In the genomic region with DNA sequence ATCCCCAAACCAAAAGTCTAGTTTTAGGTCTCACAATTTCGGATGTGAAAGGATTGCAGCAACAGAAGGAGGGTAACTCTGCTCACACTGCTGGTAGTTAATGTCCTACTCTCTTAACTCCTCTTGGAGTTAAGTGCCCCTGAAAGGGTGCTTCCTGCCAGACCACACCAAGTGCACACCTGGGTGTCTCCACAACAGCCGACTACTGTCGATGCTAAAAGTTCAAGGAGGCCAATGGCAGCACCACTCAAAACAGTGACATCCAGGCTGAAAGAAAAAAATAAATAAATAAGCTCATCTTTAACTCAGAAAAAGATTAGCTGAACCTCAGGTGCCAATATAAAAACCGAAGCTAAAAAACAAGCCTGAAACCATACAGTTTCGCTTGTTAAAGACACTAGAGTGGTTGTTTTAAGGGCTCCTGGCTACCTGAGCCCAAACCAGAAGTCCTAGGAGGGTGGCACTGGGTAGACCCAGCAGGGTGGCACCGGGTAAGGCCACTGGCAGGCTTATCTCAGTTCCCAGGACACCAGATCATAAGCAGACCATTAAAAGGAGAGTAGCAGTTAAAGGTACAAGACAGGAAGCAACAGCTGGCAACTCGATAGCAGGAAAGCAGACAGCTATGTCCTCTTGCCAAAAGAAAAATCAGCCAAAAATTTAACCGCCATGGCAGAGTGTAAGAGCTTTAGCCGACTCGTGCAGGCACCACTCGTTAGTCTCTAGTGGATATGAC, we compare ENCODE assay signal across 9 cellular contexts. TPM values are rescaled to one million over a fixed set of nuclear protein-coding genes. Genes with fewer than 3 reads are reported as not detected.
DNase-seq lines count a peak whose midpoint lies in the region; ATAC-seq and TF ChIP-seq lines count a peak whose summit lies in the region.
"Had no signal": no experiment of that assay in that cellular context is flagged by ENCODE, and none has a peak within 500 bp of the region (broad histone marks: within the 10 kb centered on the region; RNA-seq: fewer than 3 reads in every experiment).

No MANE protein-coding gene starts in this region.

- H3K27me3 ChIP-seq in DND-41 (ENCODE audit: insufficient read depth, low read length, poor library complexity): no peaks in the 10 kb centered on the region
- H3K27me3 ChIP-seq: ovary had no signal

- ATAC-seq in DND-41 (ENCODE audit: insufficient read depth, low read depth) (peak; percentile 53), GM21576 (IDR thresholded peaks at IDR 0.05; ENCODE audit: unreplicated experiment) (no peak), HG02840 (IDR thresholded peaks at IDR 0.05; ENCODE audit: low FRiP score, unreplicated experiment) (no peak), HG02642 (IDR thresholded peaks at IDR 0.05; ENCODE audit: poor library complexity, unreplicated experiment) (no peak)
- peak; percentile 4 to 7 for ATAC-seq in natural killer cell treated with Interleukin-12 subunit alpha and Interleukin-12 subunit beta and Interleukin-15 and Interleukin-18, amount 100 ng/mL, for 72 hours

- H3K27me3 Mint-ChIP-seq in brain: no peaks in the 10 kb centered on the region
- no peaks in the 10 kb centered on the region for H3K27me3 Mint-ChIP-seq in natural killer cell treated with Interleukin-12 subunit alpha and Interleukin-12 subunit beta and Interleukin-15 and Interleukin-18, amount 100 ng/mL, for 72 hours

- H3K4me1 Mint-ChIP-seq in brain: peaks cover 99% of the 10 kb centered on the region
- peaks cover 83 to 88% of the 10 kb centered on the region in 2 donors for H3K4me1 Mint-ChIP-seq in natural killer cell treated with Interleukin-12 subunit alpha and Interleukin-12 subunit beta and Interleukin-15 and Interleukin-18, amount 100 ng/mL, for 72 hours (ENCODE audit: low read depth in 2 of 2)

- peaks cover 31% of the 10 kb centered on the region for H3K36me3 ChIP-seq in DND-41 (ENCODE audit: insufficient read depth, low read length)
- H3K36me3 ChIP-seq: ovary had no signal

- H3K9ac ChIP-seq in DND-41 (ENCODE audit: low read depth, low read length): no peak overlapping the region

- peak overlapping the region; percentile 37 for H3K27ac ChIP-seq in DND-41 (ENCODE audit: low read length)

- no peak for TF ChIP-seq CTCF in DND-41 (IDR thresholded peaks at IDR 0.05; ENCODE audit: borderline replicate concordance, extremely low read depth, low read length, poor library complexity, severe bottlenecking)
- TF ChIP-seq CTCF in brain (conservative IDR thresholded peaks at IDR 0.05): no peak

- H3K36me3 Mint-ChIP-seq in brain: peaks cover 30% of the 10 kb centered on the region
- peaks cover 4% of the 10 kb centered on the region for H3K36me3 Mint-ChIP-seq in natural killer cell treated with Interleukin-12 subunit alpha and Interleukin-12 subunit beta and Interleukin-15 and Interleukin-18, amount 100 ng/mL, for 72 hours

- no peak overlapping the region for H2AFZ ChIP-seq in DND-41 (ENCODE audit: low read depth, low read length)

- peaks cover 84% of the 10 kb centered on the region for H3K4me1 ChIP-seq in DND-41 (ENCODE audit: insufficient read depth, low read length)

- H3K9me3 Mint-ChIP-seq in brain: peaks cover 0 to 2% (median 0%) of the 10 kb centered on the region in 5 experiments
- no peaks in the 10 kb centered on the region for H3K9me3 Mint-ChIP-seq in natural killer cell treated with Interleukin-12 subunit alpha and Interleukin-12 subunit beta and Interleukin-15 and Interleukin-18, amount 100 ng/mL, for 72 hours

- H3K4me3 Mint-ChIP-seq in brain: peak overlapping the region in 4 of 5 experiments; percentile 35 to 58 (median 43)
- H3K4me3 Mint-ChIP-seq in natural killer cell treated with Interleukin-12 subunit alpha and Interleukin-12 subunit beta and Interleukin-15 and Interleukin-18, amount 100 ng/mL, for 72 hours: peak overlapping the region; percentile 72

- H3K79me2 ChIP-seq in DND-41 (ENCODE audit: insufficient read depth, low read length): peaks cover 99% of the 10 kb centered on the region

- H3K4me2 ChIP-seq in DND-41 (ENCODE audit: insufficient read depth, low read length): no peak overlapping the region

- no peak overlapping the region for H3K4me3 ChIP-seq in DND-41 (ENCODE audit: low read depth in 1 of 2, low read length in 2 of 2)
- H3K4me3 ChIP-seq: ovary had no signal

- H3K27ac Mint-ChIP-seq in brain: peak overlapping the region in 4 of 5 experiments; percentile 53 to 84 (median 64)
- peak overlapping the region; percentile 46 to 88 for H3K27ac Mint-ChIP-seq in natural killer cell treated with Interleukin-12 subunit alpha and Interleukin-12 subunit beta and Interleukin-15 and Interleukin-18, amount 100 ng/mL, for 72 hours

- DNase-seq in DND-41 (peak; percentile 49), LHCN-M2 (ENCODE audit: low read depth) (peak; percentile 38)
- no peak for DNase-seq in natural killer cell treated with Interleukin-12 subunit alpha and Interleukin-12 subunit beta and Interleukin-15 and Interleukin-18, amount 100 ng/mL, for 72 hours (ENCODE audit: low spot score)
- DNase-seq in stimulated activated CD4-positive, alpha-beta T cell treated with anti-CD3 and anti-CD28 coated beads, Interleukin-4, amount 100 ng/mL, for 1 hour: no peak
- DNase-seq: ovary had no signal

- H3K9me3 ChIP-seq in DND-41 (ENCODE audit: insufficient read depth, low read length, severe bottlenecking): no peaks in the 10 kb centered on the region
- H3K9me3 ChIP-seq: ovary had no signal

- H4K20me1 ChIP-seq in DND-41 (ENCODE audit: insufficient read depth, low read length): peaks cover 96% of the 10 kb centered on the region

RNA-seq across cellular contexts. Expression of a gene that starts 39.3 kb away (rescaled TPM):
- total RNA-seq in LHCN-M2 (2014; rRNA removed): 15.6 and 18.3 TPM in 2 replicates
- polyA plus RNA-seq in LHCN-M2 (2012): 36.5 TPM
- polyA plus RNA-seq in brain (ENCODE audit: insufficient read depth, low read depth, low replicate concordance): 46.0 TPM
- total RNA-seq in natural killer cell treated with Interleukin-12 subunit alpha and Interleukin-12 subunit beta and Interleukin-15 and Interleukin-18, amount 100 ng/mL, for 72 hours: 100 to 1,000 TPM; 111 to 161 TPM

Comparison
In these comparisons a context has a peak if more than half of its experiments do, and no peak if none do; other contexts are left out.
1. ATAC-seq: peak in DND-41 (single experiment) and natural killer cell treated with Interleukin-12 subunit alpha and Interleukin-12 subunit beta and Interleukin-15 and Interleukin-18, amount 100 ng/mL, for 72 hours (2 of 2); none in GM21576 (single experiment), HG02840 (single experiment) and HG02642 (single experiment).
2. DNase-seq: peak in DND-41 (single experiment) and LHCN-M2 (single experiment); none in natural killer cell treated with Interleukin-12 subunit alpha and Interleukin-12 subunit beta and Interleukin-15 and Interleukin-18, amount 100 ng/mL, for 72 hours (single experiment) and stimulated activated CD4-positive, alpha-beta T cell treated with anti-CD3 and anti-CD28 coated beads, Interleukin-4, amount 100 ng/mL, for 1 hour (single experiment).